26 cellular contexts compared by ENCODE assay signal in genomic region chr2:201006704-201007103, GRCh38.
"Had no signal": no experiment of that assay in that cellular context is flagged by ENCODE, and none has a peak within 500 bp of the region (broad histone marks: within the 10 kb centered on the region; RNA-seq: fewer than 3 reads in every experiment).

No MANE protein-coding gene starts in this region.

- H3K27ac ChIP-seq: esophagus squamous epithelium, gastrocnemius medialis, left lung, ovary, psoas muscle, tibial artery had no signal

- DNase-seq: activated B cell treated with CpG ODN at 0.5 μM for 24 hours; activated CD4-positive, alpha-beta T cell treated with anti-CD3 and anti-CD28 coated beads for 36 hours; activated CD4-positive, alpha-beta T cell treated with anti-CD3 and anti-CD28 coated beads, Interleukin-2, amount 50 U/mL, for 4 hours; activated CD8-positive, alpha-beta memory T cell treated with anti-CD3 and anti-CD28 coated beads, Interleukin-2, amount 50 U/mL, for 48 hours; activated naive CD4-positive, alpha-beta T cell treated with Interleukin-2 at 50 U/mL for 16 hours; activated naive CD8-positive, alpha-beta T cell treated with anti-CD3 and anti-CD28 coated beads, Interleukin-2, amount 10 ng/mL, durations not matched to agents 7 days and 5 days; activated T-cell treated with anti-CD3 and anti-CD28 coated beads, Interleukin-2, amount 50 U/mL, for 4 hours; amniotic stem cell; cerebellar nuclear complex; cortex of kidney; endodermal cell; esophagus squamous epithelium; gastrocnemius medialis; head of caudate nucleus; left lung; naive B cell; ovary; psoas muscle; right cardiac atrium; stimulated activated CD4-positive, alpha-beta T cell treated with anti-CD3 and anti-CD28 coated beads, Interleukin-1b, Interleukin-23, amount 100 ng/mL, for 48 hours; stimulated activated naive CD8-positive, alpha-beta T cell treated with anti-CD3 and anti-CD28 coated beads, Interleukin-15, amount 100 ng/mL, for 72 hours; T1000; tibial artery had no signal

- H3K36me3 ChIP-seq: ovary had no signal

- H3K4me3 ChIP-seq: esophagus squamous epithelium, gastrocnemius medialis, left lung, lung, ovary, psoas muscle, tibial artery had no signal

- FAIRE-seq: keratinocyte had no signal

- ATAC-seq: activated CD4-positive, alpha-beta T cell treated with anti-CD3 and anti-CD28 coated beads for 36 hours; activated T-cell treated with anti-CD3 and anti-CD28 coated beads, Interleukin-2, amount 50 U/mL, for 4 hours; gastrocnemius medialis; psoas muscle; right cardiac atrium; stimulated activated naive CD8-positive, alpha-beta T cell treated with anti-CD3 and anti-CD28 coated beads, Interleukin-15, amount 100 ng/mL, for 72 hours had no signal

- H3K9me3 ChIP-seq: esophagus squamous epithelium, gastrocnemius medialis, left lung, ovary, psoas muscle, tibial artery had no signal

- H3K27me3 ChIP-seq: esophagus squamous epithelium, gastrocnemius medialis, left lung, ovary, tibial artery had no signal

- H3K27ac Mint-ChIP-seq: activated B cell treated with CpG ODN at 0.5 μM for 24 hours; activated CD4-positive, alpha-beta T cell treated with anti-CD3 and anti-CD28 coated beads for 36 hours; activated naive CD8-positive, alpha-beta T cell treated with anti-CD3 and anti-CD28 coated beads, Interleukin-2, amount 10 ng/mL, durations not matched to agents 7 days and 5 days; endodermal cell; naive B cell; stimulated activated naive CD8-positive, alpha-beta T cell treated with anti-CD3 and anti-CD28 coated beads, Interleukin-15, amount 100 ng/mL, for 72 hours; T-helper 1 cell treated with Interleukin-12 subunit alpha and Interleukin-12 subunit beta and Interleukin-4 antibody, amounts not matched to agents 30 μg/mL and 1 μg/mL, for 36 hours had no signal

- H3K4me1 ChIP-seq: esophagus squamous epithelium, gastrocnemius medialis, left lung, psoas muscle, tibial artery had no signal

- H3K9me3 Mint-ChIP-seq: activated B cell treated with CpG ODN at 0.5 μM for 24 hours; activated naive CD8-positive, alpha-beta T cell treated with anti-CD3 and anti-CD28 coated beads, Interleukin-2, amount 10 ng/mL, durations not matched to agents 7 days and 5 days; activated T-cell treated with anti-CD3 and anti-CD28 coated beads, Interleukin-2, amount 50 U/mL, for 4 hours; endodermal cell; naive B cell; stimulated activated naive CD8-positive, alpha-beta T cell treated with anti-CD3 and anti-CD28 coated beads, Interleukin-15, amount 100 ng/mL, for 72 hours; T-helper 1 cell treated with Interleukin-12 subunit alpha and Interleukin-12 subunit beta and Interleukin-4 antibody, amounts not matched to agents 30 μg/mL and 1 μg/mL, for 36 hours had no signal
